19 cellular contexts compared by ENCODE assay signal in genomic region chr19:53696951-53697350, GRCh38.
"Had no signal": no experiment of that assay in that cellular context is flagged by ENCODE, and none has a peak within 500 bp of the region (broad histone marks: within the 10 kb centered on the region; RNA-seq: fewer than 3 reads in every experiment).

No MANE protein-coding gene starts in this region.

- H3K4me1 ChIP-seq: left ventricle myocardium inferior, parathyroid adenoma had no signal

- H3K79me2 ChIP-seq: parathyroid adenoma had no signal

- H3K27ac Mint-ChIP-seq: activated CD4-positive, alpha-beta memory T cell treated with anti-CD3 and anti-CD28 coated beads for 36 hours; activated naive CD8-positive, alpha-beta T cell treated with anti-CD3 and anti-CD28 coated beads, Interleukin-2, amount 10 ng/mL, durations not matched to agents 7 days and 5 days; activated T-cell treated with anti-CD3 and anti-CD28 coated beads, Interleukin-2, amount 50 U/mL, for 72 hours; memory B cell; stimulated activated naive CD8-positive, alpha-beta T cell treated with anti-CD3 and anti-CD28 coated beads, Interleukin-15, amount 100 ng/mL, for 72 hours had no signal

- H3K27ac ChIP-seq: left ventricle myocardium inferior, parathyroid adenoma, skin epidermis, thoracic aorta had no signal

- H3K27me3 Mint-ChIP-seq: activated CD4-positive, alpha-beta memory T cell treated with anti-CD3 and anti-CD28 coated beads for 36 hours; activated naive CD8-positive, alpha-beta T cell treated with anti-CD3 and anti-CD28 coated beads, Interleukin-2, amount 10 ng/mL, durations not matched to agents 7 days and 5 days; memory B cell; stimulated activated naive CD8-positive, alpha-beta T cell treated with anti-CD3 and anti-CD28 coated beads, Interleukin-15, amount 100 ng/mL, for 72 hours had no signal

- ATAC-seq: activated T-cell treated with anti-CD3 and anti-CD28 coated beads, Interleukin-2, amount 50 U/mL, for 72 hours; stimulated activated naive CD8-positive, alpha-beta T cell treated with anti-CD3 and anti-CD28 coated beads, Interleukin-15, amount 100 ng/mL, for 72 hours had no signal

- H3K36me3 Mint-ChIP-seq: activated CD4-positive, alpha-beta memory T cell treated with anti-CD3 and anti-CD28 coated beads for 36 hours; activated naive CD8-positive, alpha-beta T cell treated with anti-CD3 and anti-CD28 coated beads, Interleukin-2, amount 10 ng/mL, durations not matched to agents 7 days and 5 days; memory B cell had no signal

- DNase-seq: activated CD4-positive, alpha-beta memory T cell treated with anti-CD3 and anti-CD28 coated beads for 36 hours; activated CD4-positive, alpha-beta T cell treated with anti-CD3 and anti-CD28 coated beads for 1 hour; activated naive CD8-positive, alpha-beta T cell treated with anti-CD3 and anti-CD28 coated beads, Interleukin-2, amount 10 ng/mL, durations not matched to agents 7 days and 5 days; activated T-cell treated with anti-CD3 and anti-CD28 coated beads, Interleukin-2, amount 50 U/mL, for 72 hours; aorta; islet precursor cell; left ventricle myocardium inferior; retina; stimulated activated CD4-positive, alpha-beta T cell treated with anti-CD3 and anti-CD28 coated beads, Interleukin-4, amount 100 ng/mL, for 4 hours; stimulated activated naive CD8-positive, alpha-beta T cell treated with anti-CD3 and anti-CD28 coated beads, Interleukin-15, amount 100 ng/mL, for 72 hours; T-helper 9 cell had no signal

- H3K4me3 Mint-ChIP-seq: activated CD4-positive, alpha-beta memory T cell treated with anti-CD3 and anti-CD28 coated beads for 36 hours; activated naive CD8-positive, alpha-beta T cell treated with anti-CD3 and anti-CD28 coated beads, Interleukin-2, amount 10 ng/mL, durations not matched to agents 7 days and 5 days; activated T-cell treated with anti-CD3 and anti-CD28 coated beads, Interleukin-2, amount 50 U/mL, for 72 hours; memory B cell; neural crest cell; stimulated activated naive CD8-positive, alpha-beta T cell treated with anti-CD3 and anti-CD28 coated beads, Interleukin-15, amount 100 ng/mL, for 72 hours had no signal

- H3K9ac ChIP-seq: parathyroid adenoma had no signal

- FAIRE-seq: bronchial epithelial cell, colon, endothelial cell of umbilical vein had no signal

- H3K4me1 Mint-ChIP-seq: activated naive CD8-positive, alpha-beta T cell treated with anti-CD3 and anti-CD28 coated beads, Interleukin-2, amount 10 ng/mL, durations not matched to agents 7 days and 5 days; memory B cell; stimulated activated naive CD8-positive, alpha-beta T cell treated with anti-CD3 and anti-CD28 coated beads, Interleukin-15, amount 100 ng/mL, for 72 hours had no signal

- H3K36me3 ChIP-seq: left ventricle myocardium inferior, thoracic aorta had no signal

- H3K4me3 ChIP-seq: left ventricle myocardium inferior, skin epidermis, thoracic aorta had no signal

- H2AFZ ChIP-seq: parathyroid adenoma had no signal
